In genomic region chr6:123587838-123588545, GRCh38 we compare ENCODE assay signal across 22 cellular contexts. TPM values are rescaled to one million over a fixed set of nuclear protein-coding genes. Genes with fewer than 3 reads are reported as not detected.
"Had no signal": no experiment of that assay in that cellular context is flagged by ENCODE, and none has a peak within 500 bp of the region (broad histone marks: within the 10 kb centered on the region; RNA-seq: fewer than 3 reads in every experiment).

No MANE protein-coding gene starts in this region.

- H3K27ac ChIP-seq: colonic mucosa, foreskin keratinocyte, spleen, thoracic aorta, upper lobe of left lung, WERI-Rb-1 had no signal

- H3K36me3 ChIP-seq: colonic mucosa, spleen, thoracic aorta, upper lobe of left lung, WERI-Rb-1 had no signal

- H3K9me3 Mint-ChIP-seq: nephron had no signal

- H3K4me1 Mint-ChIP-seq: activated naive CD8-positive, alpha-beta T cell treated with anti-CD3 and anti-CD28 coated beads for 36 hours; central memory CD8-positive, alpha-beta T cell; memory B cell had no signal

- H3K9me3 ChIP-seq: colonic mucosa, spleen, thoracic aorta, upper lobe of left lung had no signal

- ATAC-seq: activated T-cell treated with anti-CD3 and anti-CD28 coated beads, Interleukin-2, amount 50 U/mL, for 4 hours; foreskin keratinocyte had no signal

- DNase-seq: activated CD4-positive, alpha-beta T cell treated with anti-CD3 and anti-CD28 coated beads, Interleukin-2, amount 50 U/mL, for 4 hours; activated CD8-positive, alpha-beta memory T cell treated with anti-CD3 and anti-CD28 coated beads, Interleukin-2, amount 50 U/mL, for 48 hours; activated naive CD4-positive, alpha-beta T cell treated with Interleukin-2 at 50 U/mL for 16 hours; activated naive CD8-positive, alpha-beta T cell treated with anti-CD3 and anti-CD28 coated beads for 36 hours; activated T-cell treated with anti-CD3 and anti-CD28 coated beads, Interleukin-2, amount 50 U/mL, for 4 hours; colonic mucosa; retina; spleen; stimulated activated CD4-positive, alpha-beta T cell treated with anti-CD3 and anti-CD28 coated beads, Interleukin-4, amount 100 ng/mL, for 1 hour; stimulated activated naive CD4-positive, alpha-beta T cell; T-helper 1 cell; upper lobe of left lung; WERI-Rb-1 had no signal

- H3K27ac Mint-ChIP-seq: activated naive CD8-positive, alpha-beta T cell treated with anti-CD3 and anti-CD28 coated beads for 36 hours; memory B cell; nephron had no signal

- H3K4me3 Mint-ChIP-seq: activated naive CD8-positive, alpha-beta T cell treated with anti-CD3 and anti-CD28 coated beads for 36 hours; activated T-cell treated with anti-CD3 and anti-CD28 coated beads, Interleukin-2, amount 50 U/mL, for 4 hours; central memory CD8-positive, alpha-beta T cell; memory B cell; nephron had no signal

- H3K27me3 Mint-ChIP-seq: activated naive CD8-positive, alpha-beta T cell treated with anti-CD3 and anti-CD28 coated beads for 36 hours; central memory CD8-positive, alpha-beta T cell; memory B cell had no signal

- H3K36me3 Mint-ChIP-seq: activated naive CD8-positive, alpha-beta T cell treated with anti-CD3 and anti-CD28 coated beads for 36 hours; memory B cell had no signal

- H3K4me1 ChIP-seq: colonic mucosa, foreskin keratinocyte, spleen, upper lobe of left lung had no signal

- H3K4me3 ChIP-seq: colonic mucosa, spleen, thoracic aorta, upper lobe of left lung had no signal

- H3K27me3 ChIP-seq: colonic mucosa, foreskin keratinocyte, spleen, upper lobe of left lung had no signal

RNA-seq across cellular contexts. Expression of gene TRDN, which starts 48.8 kb away (rescaled TPM):
- total RNA-seq: activated CD8-positive, alpha-beta memory T cell treated with anti-CD3 and anti-CD28 coated beads for 36 hours; activated naive CD8-positive, alpha-beta T cell treated with anti-CD3 and anti-CD28 coated beads for 36 hours; activated T-cell treated with anti-CD3 and anti-CD28 coated beads, Interleukin-2, amount 50 U/mL, for 4 hours; astrocyte; colonic mucosa; foreskin keratinocyte; mononuclear cell; spleen had no signal
- polyA plus RNA-seq: foreskin keratinocyte, liver had no signal
